In the genomic region with DNA sequence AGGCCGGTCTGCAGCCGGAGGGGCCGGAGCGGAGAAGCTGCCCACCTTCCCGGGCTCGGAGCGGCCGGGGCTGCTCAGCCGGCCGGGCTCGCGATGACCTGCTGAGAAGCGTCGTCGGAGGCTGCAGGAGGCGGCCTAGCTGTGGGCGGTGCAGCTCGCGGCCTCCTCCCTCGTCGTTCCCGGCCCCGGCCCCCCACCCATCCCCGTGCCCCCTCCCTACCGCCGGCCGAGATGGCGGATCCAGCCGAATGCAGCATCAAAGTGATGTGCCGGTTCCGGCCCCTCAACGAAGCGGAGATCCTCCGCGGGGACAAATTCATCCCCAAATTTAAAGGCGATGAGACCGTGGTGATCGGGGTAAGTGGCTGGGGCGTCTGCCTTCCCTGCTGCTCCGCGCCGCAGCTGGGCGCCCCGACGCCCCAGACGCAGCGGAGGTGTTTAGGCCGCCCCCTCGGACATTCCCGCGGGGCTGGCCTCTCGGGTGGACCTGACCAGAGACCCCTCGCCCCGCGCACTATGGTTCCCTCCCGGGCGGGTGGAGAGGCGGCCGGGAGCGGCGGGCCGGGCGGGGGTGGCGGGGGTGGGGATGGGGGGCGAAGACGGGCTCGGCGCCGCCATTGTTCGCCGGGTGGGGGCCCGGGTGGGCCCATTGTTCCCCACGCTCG, we compare ENCODE assay signal across 8 cellular contexts. TPM values are rescaled to one million over a fixed set of nuclear protein-coding genes. Genes with fewer than 3 reads are reported as not detected.
DNase-seq lines count a peak whose midpoint lies in the region; ATAC-seq lines count a peak whose summit lies in the region.

No MANE protein-coding gene starts in this region.

- H3K4me1 Mint-ChIP-seq in CD8-positive, alpha-beta memory T cell = peaks cover 19 to 22% (median 19%) of the 10 kb centered on the region in 3 donors
- peaks cover 18% of the 10 kb centered on the region for H3K4me1 Mint-ChIP-seq in activated CD4-positive, alpha-beta memory T cell treated with anti-CD3 and anti-CD28 coated beads, Interleukin-2, amount 10 ng/mL, durations not matched to agents 7 days and 5 days

- peaks cover 5% of the 10 kb centered on the region for H3K4me1 ChIP-seq in CD8-positive, alpha-beta memory T cell (ENCODE audit: insufficient read depth, low read length)
- H3K4me1 ChIP-seq in iPS-18a (ENCODE audit: control insufficient read depth, low read depth, low read length) = no peaks in the 10 kb centered on the region
- peaks cover 3 to 20% (median 15%) of the 10 kb centered on the region in 5 donors for H3K4me1 ChIP-seq in subcutaneous abdominal adipose tissue (ENCODE audit: control insufficient read depth in 5 of 5, insufficient read depth in 5 of 5, low read length in 5 of 5)

- CTCF ChIA-PET in CD8-positive, alpha-beta memory T cell (lab: Charles Lee) = interaction anchor here (0.6 kb wide), 1 partner anchor 802 kb away, joined by 3 read pairs; no protein-coding TSS in a partner anchor
- CTCF ChIA-PET in activated CD4-positive, alpha-beta memory T cell treated with anti-CD3 and anti-CD28 coated beads, Interleukin-2, amount 10 ng/mL, durations not matched to agents 7 days and 5 days (lab: Charles Lee) = interaction anchor here (0.6 kb wide), 1 partner anchor 230 kb away, joined by 3 read pairs; no protein-coding TSS in a partner anchor

- peaks cover 0 to 4% (median 0%) of the 10 kb centered on the region in 3 donors for H3K36me3 Mint-ChIP-seq in CD8-positive, alpha-beta memory T cell
- H3K36me3 Mint-ChIP-seq in activated CD4-positive, alpha-beta memory T cell treated with anti-CD3 and anti-CD28 coated beads, Interleukin-2, amount 10 ng/mL, durations not matched to agents 7 days and 5 days (ENCODE audit: low read depth) = peaks cover 9% of the 10 kb centered on the region

- no peaks in the 10 kb centered on the region for H3K9me3 Mint-ChIP-seq in CD8-positive, alpha-beta memory T cell
- no peaks in the 10 kb centered on the region for H3K9me3 Mint-ChIP-seq in activated CD4-positive, alpha-beta memory T cell treated with anti-CD3 and anti-CD28 coated beads, Interleukin-2, amount 10 ng/mL, durations not matched to agents 7 days and 5 days

- POLR2A ChIA-PET in CD8-positive, alpha-beta memory T cell (lab: Charles Lee) = interaction anchor here (2.2 kb wide), 1 partner anchor 230 kb away, joined by 7 read pairs; no protein-coding TSS in a partner anchor
- POLR2A ChIA-PET in activated CD4-positive, alpha-beta memory T cell treated with anti-CD3 and anti-CD28 coated beads, Interleukin-2, amount 10 ng/mL, durations not matched to agents 7 days and 5 days (lab: Charles Lee) = interaction anchor here (0.6 to 2.5 kb wide), 7 partner anchors 12 to 854 kb away, joined by 3 to 12 read pairs (median 7); a partner anchor contains a TSS

- no peaks in the 10 kb centered on the region for H3K36me3 ChIP-seq in CD8-positive, alpha-beta memory T cell (ENCODE audit: insufficient read depth, low read length)
- H3K36me3 ChIP-seq in iPS-18a (ENCODE audit: control insufficient read depth, low read depth, low read length) = peaks cover 2% of the 10 kb centered on the region
- no peaks in the 10 kb centered on the region for H3K36me3 ChIP-seq in subcutaneous abdominal adipose tissue (ENCODE audit: control insufficient read depth in 5 of 5, insufficient read depth in 5 of 5, low read length in 5 of 5)

- peak in 2 of 5 donors; percentile 15 to 49 for DNase-seq in CD8-positive, alpha-beta memory T cell
- DNase-seq in activated CD4-positive, alpha-beta memory T cell treated with anti-CD3 and anti-CD28 coated beads, Interleukin-2, amount 10 ng/mL, durations not matched to agents 7 days and 5 days = peak; percentile 25
- DNase-seq in NCI-H1436 (lab: John Stamatoyannopoulos, UW) (no peak), NOMO-1 (lab: John Stamatoyannopoulos, UW; ENCODE audit: unreplicated experiment in 2 of 2) (no peak)

- peak; percentile 34 for ATAC-seq in GM19025 (IDR thresholded peaks at IDR 0.05; ENCODE audit: low read depth, unreplicated experiment)
- ATAC-seq in HG03103 (IDR thresholded peaks at IDR 0.05; ENCODE audit: low read depth, unreplicated experiment) = peak; percentile 21

- H3K9me3 ChIP-seq in CD8-positive, alpha-beta memory T cell (ENCODE audit: low read length) = no peaks in the 10 kb centered on the region
- H3K9me3 ChIP-seq in iPS-18a (ENCODE audit: control insufficient read depth, low read depth, low read length) (no peaks in the 10 kb centered on the region), subcutaneous abdominal adipose tissue (ENCODE audit: control insufficient read depth in 5 of 5, low read length in 5 of 5) (peaks cover 0 to 7% (median 2%) of the 10 kb centered on the region in 5 donors)

- peak overlapping the region; percentile 28 for H3K4me3 ChIP-seq in CD8-positive, alpha-beta memory T cell (ENCODE audit: low read length)
- H3K4me3 ChIP-seq in iPS-18a (ENCODE audit: low read length) = peak overlapping the region; percentile 85
- peak overlapping the region in 3 of 5 donors; percentile 22 to 54 (median 51) for H3K4me3 ChIP-seq in subcutaneous abdominal adipose tissue (ENCODE audit: low read depth in 1 of 5, low read length in 5 of 5)

- peak overlapping the region; percentile 72 for H3K9ac ChIP-seq in iPS-18a (ENCODE audit: low read length)
- no peak overlapping the region for H3K9ac ChIP-seq in subcutaneous abdominal adipose tissue (ENCODE audit: low read length in 5 of 5)

- H3K27me3 ChIP-seq in CD8-positive, alpha-beta memory T cell (ENCODE audit: insufficient read depth, low read length, poor library complexity, severe bottlenecking) = peaks cover 5% of the 10 kb centered on the region
- H3K27me3 ChIP-seq in iPS-18a (ENCODE audit: control insufficient read depth, insufficient read depth, low read length) (peaks cover 33% of the 10 kb centered on the region), subcutaneous abdominal adipose tissue (ENCODE audit: control insufficient read depth in 5 of 5, insufficient read depth in 4 of 5, low read length in 5 of 5) (peaks cover 12 to 25% (median 19%) of the 10 kb centered on the region in 5 donors)

- no peak overlapping the region for H3K27ac ChIP-seq in CD8-positive, alpha-beta memory T cell (ENCODE audit: low read depth, low read length)
- H3K27ac ChIP-seq in iPS-18a (ENCODE audit: low read length) (no peak overlapping the region), subcutaneous abdominal adipose tissue (ENCODE audit: low read depth, low read length) (no peak overlapping the region)

- peak overlapping the region in 4 of 8 donors; percentile 63 to 91 (median 78) for H3K27ac Mint-ChIP-seq in CD8-positive, alpha-beta memory T cell
- H3K27ac Mint-ChIP-seq in activated CD4-positive, alpha-beta memory T cell treated with anti-CD3 and anti-CD28 coated beads, Interleukin-2, amount 10 ng/mL, durations not matched to agents 7 days and 5 days = no peak overlapping the region

- H3K27me3 Mint-ChIP-seq in CD8-positive, alpha-beta memory T cell = peaks cover 25 to 41% of the 10 kb centered on the region in 2 donors
- H3K27me3 Mint-ChIP-seq in activated CD4-positive, alpha-beta memory T cell treated with anti-CD3 and anti-CD28 coated beads, Interleukin-2, amount 10 ng/mL, durations not matched to agents 7 days and 5 days = peaks cover 19% of the 10 kb centered on the region

- peak overlapping the region; percentile 87 to 96 (median 88) for H3K4me3 Mint-ChIP-seq in CD8-positive, alpha-beta memory T cell
- peak overlapping the region; percentile 85 for H3K4me3 Mint-ChIP-seq in activated CD4-positive, alpha-beta memory T cell treated with anti-CD3 and anti-CD28 coated beads, Interleukin-2, amount 10 ng/mL, durations not matched to agents 7 days and 5 days

RNA-seq across cellular contexts. Expression of a gene that starts 0.5 kb away (rescaled TPM):
- 10 to 100 TPM; 18.2 to 19.8 TPM for total RNA-seq in CD8-positive, alpha-beta memory T cell
- polyA plus RNA-seq in CD8-positive, alpha-beta memory T cell = 3.4 TPM
- 10 to 100 TPM; 14.7 to 21.7 TPM for total RNA-seq in activated CD4-positive, alpha-beta memory T cell treated with anti-CD3 and anti-CD28 coated beads, Interleukin-2, amount 10 ng/mL, durations not matched to agents 7 days and 5 days

Comparison
In these comparisons a context has a peak if more than half of its experiments do, and no peak if none do; other contexts are left out.
1. H3K4me3 ChIP-seq: peak in every context shown above with its lines; median percentile 85 in iPS-18a; 51 in subcutaneous abdominal adipose tissue; 28 in CD8-positive, alpha-beta memory T cell.